In the genomic region with DNA sequence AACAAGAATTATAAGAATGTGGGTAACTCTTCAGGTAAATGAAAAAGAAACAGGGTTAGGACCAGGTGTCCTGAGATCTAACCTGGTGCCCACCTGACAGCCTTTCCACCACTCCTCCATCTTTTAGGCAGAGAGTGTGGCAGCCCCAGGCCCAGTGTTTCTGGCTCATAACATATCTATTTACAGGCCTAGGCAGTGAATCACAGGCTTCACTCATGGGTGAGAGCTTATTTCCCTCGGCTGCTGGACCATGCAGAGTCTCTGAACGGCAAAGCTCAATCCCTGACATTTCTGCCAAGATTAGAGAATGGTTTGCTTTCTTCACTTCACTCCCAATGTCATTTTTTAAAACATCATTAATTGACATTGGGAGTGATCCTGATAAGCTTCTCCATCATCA, we compare ENCODE assay signal across 24 cellular contexts.
DNase-seq lines count a peak whose midpoint lies in the region; ATAC-seq and TF ChIP-seq lines count a peak whose summit lies in the region.
"Had no signal": no experiment of that assay in that cellular context is flagged by ENCODE, and none has a peak within 500 bp of the region (broad histone marks: within the 10 kb centered on the region; RNA-seq: fewer than 3 reads in every experiment).

No MANE protein-coding gene starts in this region.

- TF ChIP-seq POLR2A in testis (IDR thresholded peaks at IDR 0.05) = no peak

- H3K27ac ChIP-seq in testis = no peak overlapping the region
- H3K27ac ChIP-seq: A549; BLaER1 treated with 17β-estradiol and CSF1 and Interleukin-3, amounts not matched to agents 10 nM and 100 nM; HL-60; PC-9; SJSA1 had no signal

- WGBS in testis, 2 donors = 78 to 91% methylated on average over 2 of the region's 2 CpGs

- H3K9me3 ChIP-seq in testis = no peaks in the 10 kb centered on the region
- H3K9me3 ChIP-seq: A549, HAP-1, SJSA1 had no signal

- intact Hi-C loops in testis (cut with DNase I; ENCODE audit: low total_unique reads) = no loop called here

- no peaks in the 10 kb centered on the region for H3K36me3 ChIP-seq in testis (ENCODE audit: low read depth, missing control alignments)
- H3K36me3 ChIP-seq: BLaER1 treated with 17β-estradiol and CSF1 and Interleukin-3, amounts not matched to agents 10 nM and 100 nM; HAP-1; SJSA1 had no signal

- DNase-seq in amniotic stem cell (lab: John Stamatoyannopoulos, UW) (peak; percentile 28), kidney glomerular epithelial cell (lab: John Stamatoyannopoulos, UW) (peak; percentile 50), renal cortical epithelial cell (ENCODE audit: low read depth) (peak; percentile 32), NCI-H748 treated with DMSO at 0.1 percent for 48 hours (lab: John Stamatoyannopoulos, UW) (no peak), testis (no peak)
- no peak for DNase-seq in stimulated activated CD4-positive, alpha-beta T cell treated with anti-CD3 and anti-CD28 coated beads, Interleukin-4, amount 100 ng/mL, for 24 hours
- DNase-seq: AML-193; CD4-positive, alpha-beta T cell; GOT3; HFFc6; Karpas-422; NCI-H1092; NCI-H1436; NCI-H187; NCI-H2171 treated with DMSO at 0.1 percent for 48 hours; NCI-H524 treated with DMSO at 0.1 percent for 48 hours; PC-9; Right ventricle myocardium superior had no signal

- no peaks in the 10 kb centered on the region for H3K27me3 ChIP-seq in testis
- H3K27me3 ChIP-seq: BLaER1 treated with 17β-estradiol and CSF1 and Interleukin-3, amounts not matched to agents 10 nM and 100 nM; SJSA1 had no signal

- ATAC-seq in HG02970 (IDR thresholded peaks at IDR 0.05; ENCODE audit: low FRiP score, unreplicated experiment) = no peak
- ATAC-seq: A549 had no signal

- TF ChIP-seq CTCF in testis (IDR thresholded peaks at IDR 0.05) = no peak

- no peak overlapping the region for H3K4me3 ChIP-seq in testis
- H3K4me3 ChIP-seq: A549; BLaER1 treated with 17β-estradiol and CSF1 and Interleukin-3, amounts not matched to agents 10 nM and 100 nM; HAP-1; PC-9; SJSA1 had no signal

- no peaks in the 10 kb centered on the region for H3K4me1 ChIP-seq in testis
- H3K4me1 ChIP-seq: A549, HAP-1, SJSA1 had no signal

Comparison
In these comparisons a context has a peak if more than half of its experiments do, and no peak if none do; other contexts are left out.
1. DNase-seq: peak in amniotic stem cell (single experiment), kidney glomerular epithelial cell (single experiment) and renal cortical epithelial cell (single experiment); none in NCI-H748 treated with DMSO at 0.1 percent for 48 hours (single experiment), testis (single experiment) and stimulated activated CD4-positive, alpha-beta T cell treated with anti-CD3 and anti-CD28 coated beads, Interleukin-4, amount 100 ng/mL, for 24 hours (single experiment).